Comparison of ENCODE assay signal across 2 cellular contexts in genomic region chr21:35059742-35060141, GRCh38.
TF ChIP-seq lines count a peak whose summit lies in the region.

No MANE protein-coding gene starts in this region.

TF ChIP-seq in SK-N-SH, 30 proteins besides CTCF, POLR2A, EP300 and RAD21:
- TF ChIP-seq PBX3 (IDR thresholded peaks at IDR 0.05) (peak; percentile 47), TCF12 (IDR thresholded peaks at IDR 0.05) (peak; percentile 79), JUND (IDR thresholded peaks at IDR 0.05) (peak; percentile 8; the same call in 1 of the 2 replicates), ZBTB33 (IDR thresholded peaks at IDR 0.05; ENCODE audit: borderline replicate concordance, low read depth) (no peak)

TF ChIP-seq in SK-N-SH treated with all-trans-retinoic acid at 6 μM for 48 hours, 23 proteins besides CTCF, POLR2A, EP300 and RAD21 (continued from another document):
- TF ChIP-seq ZNF70 (CRISPR knock-in tag; IDR thresholded peaks at IDR 0.05) (no peak), CSRNP3 (CRISPR knock-in tag; IDR thresholded peaks at IDR 0.05) (no peak), RARB (CRISPR knock-in tag; IDR thresholded peaks at IDR 0.05) (no peak)
